Comparison of ENCODE assay signal across 19 cellular contexts in the genomic region with DNA sequence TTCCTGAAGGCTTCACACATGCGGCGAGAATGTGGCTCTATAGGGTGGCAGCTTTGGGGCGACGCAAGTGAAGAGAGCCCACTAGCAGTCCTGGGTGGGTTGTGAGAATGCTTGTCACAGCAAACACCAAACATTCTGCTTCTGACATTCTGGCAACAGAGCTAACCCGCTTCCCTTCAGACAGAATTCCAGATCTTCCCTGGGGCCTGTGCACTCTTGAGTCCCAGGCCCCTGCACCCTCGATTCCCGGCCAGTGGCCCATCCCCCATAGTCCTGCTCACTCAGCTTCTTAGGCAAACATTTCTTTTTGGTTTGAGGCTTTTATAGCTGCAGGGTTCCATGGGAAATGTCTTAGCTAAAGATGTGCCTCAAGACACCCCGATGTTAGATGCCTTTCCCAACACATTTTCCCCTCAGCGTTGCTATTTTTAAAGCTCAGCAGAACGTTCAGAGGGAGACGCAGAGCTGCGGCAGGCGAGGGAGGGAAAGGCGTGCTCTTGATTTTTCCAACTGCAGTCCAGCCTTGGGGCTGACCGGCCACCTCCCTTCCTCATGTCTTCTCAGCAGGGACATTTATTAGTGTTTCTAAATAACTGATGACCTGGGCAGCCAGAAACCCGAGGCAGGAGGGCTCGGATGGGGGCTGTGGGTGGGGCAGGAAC. TPM values are rescaled to one million over a fixed set of nuclear protein-coding genes. Genes with fewer than 3 reads are reported as not detected.
A peak's percentile ranks its signal among the peaks of the same experiment; 100 is the strongest.
DNase-seq lines count a peak whose midpoint lies in the region; ATAC-seq and TF ChIP-seq lines count a peak whose summit lies in the region.
"Had no signal": no experiment of that assay in that cellular context is flagged by ENCODE, and none has a peak within 500 bp of the region (broad histone marks: within the 10 kb centered on the region; RNA-seq: fewer than 3 reads in every experiment).

No MANE protein-coding gene starts in this region.

- H3K9ac ChIP-seq in muscle layer of colon (ENCODE audit: low read length), result no peak overlapping the region
- peak overlapping the region in 1 of 5 donors; percentile 10 for H3K9ac ChIP-seq in subcutaneous abdominal adipose tissue (ENCODE audit: low read length in 5 of 5)
- H3K9ac ChIP-seq: KMS-11 had no signal

- no peak for TF ChIP-seq POLR2A in gastroesophageal sphincter (IDR thresholded peaks at IDR 0.05)

- H3K27me3 ChIP-seq in gastroesophageal sphincter (no peaks in the 10 kb centered on the region), muscle layer of colon (ENCODE audit: control insufficient read depth in 1 of 2, insufficient read depth in 2 of 2, low read length in 2 of 2) (no peaks in the 10 kb centered on the region), subcutaneous abdominal adipose tissue (ENCODE audit: control insufficient read depth in 5 of 5, insufficient read depth in 4 of 5, low read length in 5 of 5) (no peaks in the 10 kb centered on the region)

- TF ChIP-seq CTCF in astrocyte of the spinal cord (IDR thresholded peaks at IDR 0.05; ENCODE audit: low read depth, low read length) (no peak), gastroesophageal sphincter (IDR thresholded peaks at IDR 0.05) (no peak)

- no peaks in the 10 kb centered on the region for H3K36me3 Mint-ChIP-seq in activated CD4-positive, alpha-beta T cell treated with anti-CD3 and anti-CD28 coated beads, Interleukin-2, amount 10 ng/mL, durations not matched to agents 7 days and 5 days (ENCODE audit: low read depth)

- H3K9me3 ChIP-seq in gastroesophageal sphincter (no peaks in the 10 kb centered on the region), muscle layer of colon (ENCODE audit: low read length) (no peaks in the 10 kb centered on the region), subcutaneous abdominal adipose tissue (ENCODE audit: control insufficient read depth in 5 of 5, low read length in 5 of 5) (no peaks in the 10 kb centered on the region)

- DNase-seq in astrocyte of the spinal cord (ENCODE audit: low read depth, low spot score) (peak; percentile 65), T1000 (lab: John Stamatoyannopoulos, UW) (no peak)
- DNase-seq in activated CD4-positive, alpha-beta T cell treated with anti-CD3 and anti-CD28 coated beads, Interleukin-2, amount 10 ng/mL, durations not matched to agents 7 days and 5 days, result no peak
- DNase-seq: activated CD8-positive, alpha-beta memory T cell treated with anti-CD3 and anti-CD28 coated beads, Interleukin-2, amount 50 U/mL, for 48 hours; activated naive CD4-positive, alpha-beta T cell treated with anti-CD3 and anti-CD28 coated beads for 36 hours; AML-193; GDM1; midbrain; NCI-H1105; SHP77 treated with DMSO at 0.1 percent for 48 hours; stimulated activated CD4-positive, alpha-beta T cell treated with anti-CD3 and anti-CD28 coated beads, Interleukin-12 subunit alpha, Interleukin-12 subunit beta, amount 100 ng/mL, for 4 hours; T-helper 2 cell had no signal

- WGBS in gastroesophageal sphincter (ENCODE audit: low coverage in 1 of 2), 2 donors, result 34 to 37% methylated on average over 12 to 16 of the region's 17 CpGs

- POLR2A ChIA-PET in activated CD4-positive, alpha-beta T cell treated with anti-CD3 and anti-CD28 coated beads, Interleukin-2, amount 10 ng/mL, durations not matched to agents 7 days and 5 days (lab: Charles Lee), result no interaction called here

- no peak for TF ChIP-seq EP300 in gastroesophageal sphincter (IDR thresholded peaks at IDR 0.05)

- H3K27ac ChIP-seq in gastroesophageal sphincter (peak overlapping the region in 3 of 4 donors; percentile 72 to 75 (median 73)), muscle layer of colon (ENCODE audit: low read depth, low read length) (peak overlapping the region; percentile 70), subcutaneous abdominal adipose tissue (ENCODE audit: low read depth, low read length) (peak overlapping the region; percentile 84)
- H3K27ac ChIP-seq: KMS-11 had no signal

- peaks cover 2% of the 10 kb centered on the region for H3K4me1 Mint-ChIP-seq in activated CD4-positive, alpha-beta T cell treated with anti-CD3 and anti-CD28 coated beads, Interleukin-2, amount 10 ng/mL, durations not matched to agents 7 days and 5 days

- H3K4me3 ChIP-seq in astrocyte of the spinal cord (ENCODE audit: low read depth, low read length) (no peak overlapping the region), gastroesophageal sphincter (no peak overlapping the region), muscle layer of colon (ENCODE audit: low read depth in 1 of 2, low read length in 2 of 2) (no peak overlapping the region), subcutaneous abdominal adipose tissue (ENCODE audit: low read depth in 1 of 5, low read length in 5 of 5) (no peak overlapping the region)

- H3K4me3 Mint-ChIP-seq in activated CD4-positive, alpha-beta T cell treated with anti-CD3 and anti-CD28 coated beads, Interleukin-2, amount 10 ng/mL, durations not matched to agents 7 days and 5 days, result no peak overlapping the region
- H3K4me3 Mint-ChIP-seq: activated naive CD4-positive, alpha-beta T cell treated with anti-CD3 and anti-CD28 coated beads for 36 hours; stimulated activated naive CD8-positive, alpha-beta T cell treated with anti-CD3 and anti-CD28 coated beads, Interleukin-15, Interleukin-2, amounts not matched to agents 100 ng/mL and 50 ng/mL, for 24 hours had no signal

- peak; percentile 34 for ATAC-seq in gastroesophageal sphincter
- no peak for ATAC-seq in HG02759 (IDR thresholded peaks at IDR 0.05; ENCODE audit: unreplicated experiment)
- ATAC-seq in GM19397 (IDR thresholded peaks at IDR 0.05; ENCODE audit: unreplicated experiment), result no peak

- in situ Hi-C loops in astrocyte of the spinal cord (cut with HindIII; ENCODE audit: low sequenced_read_pairs), result no loop called here

- peaks cover 5% of the 10 kb centered on the region for H3K27me3 Mint-ChIP-seq in activated CD4-positive, alpha-beta T cell treated with anti-CD3 and anti-CD28 coated beads, Interleukin-2, amount 10 ng/mL, durations not matched to agents 7 days and 5 days

- H3K9me3 Mint-ChIP-seq in activated CD4-positive, alpha-beta T cell treated with anti-CD3 and anti-CD28 coated beads, Interleukin-2, amount 10 ng/mL, durations not matched to agents 7 days and 5 days, result peaks cover 2% of the 10 kb centered on the region
- H3K9me3 Mint-ChIP-seq: stimulated activated naive CD8-positive, alpha-beta T cell treated with anti-CD3 and anti-CD28 coated beads, Interleukin-15, Interleukin-2, amounts not matched to agents 100 ng/mL and 50 ng/mL, for 24 hours had no signal

- H3K36me3 ChIP-seq in gastroesophageal sphincter (peaks cover 0 to 32% of the 10 kb centered on the region in 2 donors), muscle layer of colon (ENCODE audit: insufficient read depth, low read length) (peaks cover 6% of the 10 kb centered on the region), subcutaneous abdominal adipose tissue (ENCODE audit: control insufficient read depth in 5 of 5, insufficient read depth in 5 of 5, low read length in 5 of 5) (peaks cover 3 to 58% (median 52%) of the 10 kb centered on the region in 5 donors)

- H3K4me1 ChIP-seq in gastroesophageal sphincter (peaks cover 0 to 63% (median 18%) of the 10 kb centered on the region in 3 donors), muscle layer of colon (ENCODE audit: insufficient read depth, low read length) (peaks cover 41% of the 10 kb centered on the region), subcutaneous abdominal adipose tissue (ENCODE audit: control insufficient read depth in 5 of 5, insufficient read depth in 5 of 5, low read length in 5 of 5) (peaks cover 25 to 80% (median 77%) of the 10 kb centered on the region in 5 donors)

- CTCF ChIA-PET in activated CD4-positive, alpha-beta T cell treated with anti-CD3 and anti-CD28 coated beads, Interleukin-2, amount 10 ng/mL, durations not matched to agents 7 days and 5 days (lab: Charles Lee), result no interaction called here

- no peak overlapping the region for H3K27ac Mint-ChIP-seq in activated CD4-positive, alpha-beta T cell treated with anti-CD3 and anti-CD28 coated beads, Interleukin-2, amount 10 ng/mL, durations not matched to agents 7 days and 5 days
- H3K27ac Mint-ChIP-seq: activated naive CD4-positive, alpha-beta T cell treated with anti-CD3 and anti-CD28 coated beads for 36 hours; stimulated activated naive CD8-positive, alpha-beta T cell treated with anti-CD3 and anti-CD28 coated beads, Interleukin-15, Interleukin-2, amounts not matched to agents 100 ng/mL and 50 ng/mL, for 24 hours had no signal

RNA-seq across cellular contexts. Expression of gene ABTB1, which starts 35.2 kb away (rescaled TPM):
- total RNA-seq in gastroesophageal sphincter, result 10 to 100 TPM; 25.3 to 50.3 (median 35.8) TPM
- total RNA-seq in activated CD4-positive, alpha-beta T cell treated with anti-CD3 and anti-CD28 coated beads, Interleukin-2, amount 10 ng/mL, durations not matched to agents 7 days and 5 days, result 10 to 100 TPM; 24.3 to 29.5 TPM
